In genomic region chr2:108988076-108988795, GRCh38 we compare ENCODE assay signal across 13 cellular contexts. TPM values are rescaled to one million over a fixed set of nuclear protein-coding genes. Genes with fewer than 3 reads are reported as not detected.
A peak's percentile ranks its signal among the peaks of the same experiment; 100 is the strongest.
DNase-seq lines count a peak whose midpoint lies in the region; ATAC-seq, FAIRE-seq and TF ChIP-seq lines count a peak whose summit lies in the region.
"Had no signal": no experiment of that assay in that cellular context is flagged by ENCODE, and none has a peak within 500 bp of the region (broad histone marks: within the 10 kb centered on the region; RNA-seq: fewer than 3 reads in every experiment).

No MANE protein-coding gene starts in this region.

- peak overlapping the region; percentile 84 for H3K27ac Mint-ChIP-seq in type B pancreatic cell

- no peaks in the 10 kb centered on the region for H3K9me3 ChIP-seq in body of pancreas
- H3K9me3 ChIP-seq in HepG2 (ENCODE audit: low read length): no peaks in the 10 kb centered on the region
- H3K9me3 ChIP-seq: left ventricle myocardium inferior had no signal

- H3K27me3 Mint-ChIP-seq in type B pancreatic cell: no peaks in the 10 kb centered on the region

- CTCF ChIA-PET in HepG2 (lab: Yijun Ruan, JAX; ENCODE audit: low intra/inter-chr PET ratio, low total read pairs): interaction anchor here (2.0 kb wide), 1 partner anchor 60 kb away, joined by 12 read pairs; no protein-coding TSS in a partner anchor

- H2AFZ ChIP-seq in HepG2 (ENCODE audit: low read length): peak overlapping the region; percentile 45

- POLR2A ChIA-PET in HepG2 (lab: Yijun Ruan, JAX): no interaction called here

- H3K79me2 ChIP-seq in HepG2 (ENCODE audit: insufficient read depth, low read length): no peaks in the 10 kb centered on the region
- H3K79me2 ChIP-seq: parathyroid adenoma had no signal

- in situ Hi-C loops in HepG2 (cut with HindIII; ENCODE audit: extremely low pct_ligation_motif_present, low pct_unique_long_range_greater_than_20kb): loop anchor here (5.0 kb wide), 1 partner anchor 61 kb away; no protein-coding TSS in a partner anchor

- peaks cover 6% of the 10 kb centered on the region for H3K4me1 ChIP-seq in body of pancreas
- H3K4me1 ChIP-seq in HepG2 (ENCODE audit: insufficient read depth, low read length): peaks cover 25% of the 10 kb centered on the region

- no peak overlapping the region for H3K4me3 ChIP-seq in body of pancreas
- no peak overlapping the region for H3K4me3 ChIP-seq in HepG2 (replicated peaks in 1 of 3; ENCODE audit: insufficient read depth in 1 of 3, low read depth in 2 of 3, low read length in 3 of 3)

- H3K4me1 Mint-ChIP-seq in type B pancreatic cell (ENCODE audit: unreplicated experiment): peaks cover 29% of the 10 kb centered on the region

- H3K27ac ChIP-seq in body of pancreas (no peak overlapping the region), HepG2 (ENCODE audit: extremely low read length, insufficient read depth, low read length) (no peak overlapping the region)
- H3K27ac ChIP-seq: left ventricle myocardium inferior, parathyroid adenoma had no signal

- DNase-seq in stimulated activated CD4-positive, alpha-beta T cell treated with anti-CD3 and anti-CD28 coated beads, Interleukin-4, amount 100 ng/mL, for 1 hour: peak; percentile 19
- no peak for DNase-seq in stimulated activated CD4-positive, alpha-beta T cell treated with anti-CD3 and anti-CD28 coated beads, Interleukin-12 subunit alpha, Interleukin-12 subunit beta, amount 100 ng/mL, for 4 hours
- no peak for DNase-seq in body of pancreas
- DNase-seq in HepG2 (ENCODE audit: low spot score): no peak
- no peak for DNase-seq in type B pancreatic cell (ENCODE audit: extremely low spot score, unreplicated experiment)
- no peak for DNase-seq in NCI-H226
- no peak for DNase-seq in germinal center (ENCODE audit: low spot score)
- DNase-seq in NCI-H82 treated with DMSO at 0.1 percent for 48 hours (lab: John Stamatoyannopoulos, UW; ENCODE audit: unreplicated experiment): no peak
- DNase-seq: AML-193 had no signal

- 50 to 51% methylated on average over 17 to 19 of the region's 19 CpGs for WGBS in body of pancreas, 2 donors
- WGBS in HepG2 (ENCODE audit: low lambda C conversion rate): 57% methylated on average over 17 of the region's 19 CpGs

- no TSS peak for BruUV-seq in HepG2 (replicated peaks; lab: Mats Ljungman, UMichigan)

- H3K9me3 Mint-ChIP-seq in type B pancreatic cell: no peaks in the 10 kb centered on the region
- H3K9me3 Mint-ChIP-seq: H9 had no signal

- TF ChIP-seq CTCF in body of pancreas (IDR thresholded peaks at IDR 0.05): no peak
- TF ChIP-seq CTCF in HepG2 (CRISPR knock-in tag; IDR thresholded peaks at IDR 0.05): no peak
- no peak for TF ChIP-seq CTCF in type B pancreatic cell (conservative IDR thresholded peaks at IDR 0.05)

- peak overlapping the region; percentile 77 for H3K4me2 ChIP-seq in HepG2 (ENCODE audit: low read depth, low read length)

- no peaks in the 10 kb centered on the region for H4K20me1 ChIP-seq in HepG2 (ENCODE audit: insufficient read depth, low read length)

- H3K36me3 Mint-ChIP-seq in type B pancreatic cell: no peaks in the 10 kb centered on the region

- no peak overlapping the region for H3K9ac ChIP-seq in HepG2 (ENCODE audit: insufficient read depth, low read depth, low read length)
- H3K9ac ChIP-seq: parathyroid adenoma had no signal

- intact Hi-C loops in body of pancreas (cut with DNase I): no loop called here
- intact Hi-C loops in HepG2 (cut with micrococcal nuclease; ENCODE audit: unreplicated experiment): loop anchor here (5.0 kb wide), 1 partner anchor 201 kb away; the partner anchor contains the start of gene CCDC138

- H3K4me3 Mint-ChIP-seq in type B pancreatic cell: peak overlapping the region; percentile 88
- H3K4me3 Mint-ChIP-seq: H9 had no signal

- no peak for TF ChIP-seq POLR2A in body of pancreas (IDR thresholded peaks at IDR 0.05)
- TF ChIP-seq POLR2A in HepG2 (IDR thresholded peaks at IDR 0.05; ENCODE audit: insufficient read depth in 1 of 2, low read depth in 2 of 2, low read length in 2 of 2): no peak

- no peak for FAIRE-seq in HepG2 (lab: Jason Lieb, UNC)

- ATAC-seq in body of pancreas (peak; percentile 25), HepG2 (no peak; the same call in 2 of the 3 replicates)

- TF ChIP-seq RAD21 in HepG2 (CRISPR knock-in tag; IDR thresholded peaks at IDR 0.05): no peak

- H3K27me3 ChIP-seq in body of pancreas: no peaks in the 10 kb centered on the region
- H3K27me3 ChIP-seq in HepG2 (ENCODE audit: control insufficient read depth in 1 of 2, insufficient read depth in 2 of 2, low read length in 2 of 2): peaks cover 7 to 44% of the 10 kb centered on the region in 2 experiments; a peak in 4 of 5 replicates

- TF ChIP-seq EP300 in HepG2 (IDR thresholded peaks at IDR 0.05; ENCODE audit: low read depth in 2 of 2, low read length in 2 of 2) (no peak), HepG2 (CRISPR knock-in tag; IDR thresholded peaks at IDR 0.05; ENCODE audit: borderline replicate concordance) (no peak)

- no peaks in the 10 kb centered on the region for H3K36me3 ChIP-seq in body of pancreas (replicated peaks in 1 of 2; ENCODE audit: insufficient read depth in 1 of 2, low read depth in 2 of 2)
- H3K36me3 ChIP-seq in HepG2 (replicated peaks in 1 of 2; ENCODE audit: control insufficient read depth in 1 of 2, insufficient read depth in 2 of 2, low read length in 2 of 2): no peaks in the 10 kb centered on the region
- H3K36me3 ChIP-seq: left ventricle myocardium inferior had no signal

TF ChIP-seq in HepG2, 621 proteins besides CTCF, POLR2A, EP300 and RAD21:
- TF ChIP-seq, protein P1, sequence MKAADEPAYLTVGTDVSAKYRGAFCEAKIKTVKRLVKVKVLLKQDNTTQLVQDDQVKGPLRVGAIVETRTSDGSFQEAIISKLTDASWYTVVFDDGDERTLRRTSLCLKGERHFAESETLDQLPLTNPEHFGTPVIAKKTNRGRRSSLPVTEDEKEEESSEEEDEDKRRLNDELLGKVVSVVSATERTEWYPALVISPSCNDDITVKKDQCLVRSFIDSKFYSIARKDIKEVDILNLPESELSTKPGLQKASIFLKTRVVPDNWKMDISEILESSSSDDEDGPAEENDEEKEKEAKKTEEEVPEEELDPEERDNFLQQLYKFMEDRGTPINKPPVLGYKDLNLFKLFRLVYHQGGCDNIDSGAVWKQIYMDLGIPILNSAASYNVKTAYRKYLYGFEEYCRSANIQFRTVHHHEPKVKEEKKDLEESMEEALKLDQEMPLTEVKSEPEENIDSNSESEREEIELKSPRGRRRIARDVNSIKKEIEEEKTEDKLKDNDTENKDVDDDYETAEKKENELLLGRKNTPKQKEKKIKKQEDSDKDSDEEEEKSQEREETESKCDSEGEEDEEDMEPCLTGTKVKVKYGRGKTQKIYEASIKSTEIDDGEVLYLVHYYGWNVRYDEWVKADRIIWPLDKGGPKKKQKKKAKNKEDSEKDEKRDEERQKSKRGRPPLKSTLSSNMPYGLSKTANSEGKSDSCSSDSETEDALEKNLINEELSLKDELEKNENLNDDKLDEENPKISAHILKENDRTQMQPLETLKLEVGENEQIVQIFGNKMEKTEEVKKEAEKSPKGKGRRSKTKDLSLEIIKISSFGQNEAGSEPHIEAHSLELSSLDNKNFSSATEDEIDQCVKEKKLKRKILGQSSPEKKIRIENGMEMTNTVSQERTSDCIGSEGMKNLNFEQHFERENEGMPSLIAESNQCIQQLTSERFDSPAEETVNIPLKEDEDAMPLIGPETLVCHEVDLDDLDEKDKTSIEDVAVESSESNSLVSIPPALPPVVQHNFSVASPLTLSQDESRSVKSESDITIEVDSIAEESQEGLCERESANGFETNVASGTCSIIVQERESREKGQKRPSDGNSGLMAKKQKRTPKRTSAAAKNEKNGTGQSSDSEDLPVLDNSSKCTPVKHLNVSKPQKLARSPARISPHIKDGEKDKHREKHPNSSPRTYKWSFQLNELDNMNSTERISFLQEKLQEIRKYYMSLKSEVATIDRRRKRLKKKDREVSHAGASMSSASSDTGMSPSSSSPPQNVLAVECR (CRISPR knock-in tag; IDR thresholded peaks at IDR 0.05; ENCODE audit: borderline replicate concordance): 0 out of 2 replicates have a peak, but pooled peaks have one; percentile 22
- no peak for TF ChIP-seq KAT7 (CRISPR knock-in tag; IDR thresholded peaks at IDR 0.05; ENCODE audit: borderline replicate concordance)

RNA-seq across cellular contexts. Expression of gene EDAR, which starts 0.8 kb away (rescaled TPM):
- not detected for total RNA-seq in body of pancreas
- total RNA-seq in HepG2 (2016; rRNA removed; fragmentation: Illumina TruSeq; extraction: Trizol): not detected in 2 replicates
- not detected in 2 replicates for total RNA-seq in HepG2 (2016; cell fraction: cytosol; rRNA removed; fragmentation: Illumina TruSeq; extraction: Trizol; ENCODE audit: low read depth)
- total RNA-seq in HepG2 (2016; cell fraction: insoluble cytoplasmic fraction; rRNA removed; fragmentation: Illumina TruSeq; extraction: Trizol): not detected in 2 replicates
- not detected in 2 replicates for total RNA-seq in HepG2 (2016; cell fraction: membrane; rRNA removed; fragmentation: Illumina TruSeq; extraction: Trizol)
- total RNA-seq in HepG2 (2016; cell fraction: nucleus; rRNA removed; fragmentation: Illumina TruSeq; extraction: Trizol): not detected in 2 replicates
- polyA plus RNA-seq in HepG2 (2011; rRNA removed): not detected in 2 replicates
- not detected in 2 replicates for polyA plus RNA-seq in HepG2 (2011; cell fraction: cytosol; rRNA removed)
- polyA plus RNA-seq in HepG2 (2011; cell fraction: nucleus; rRNA removed): not detected in 2 replicates
- not detected in 2 replicates for polyA plus RNA-seq in HepG2 (2012)
- polyA plus RNA-seq in HepG2 (2016; cell fraction: cytosol; fragmentation: Illumina TruSeq; extraction: Trizol; ENCODE audit: low read depth): not detected in 2 replicates
- not detected in 2 replicates for polyA plus RNA-seq in HepG2 (2016; cell fraction: insoluble cytoplasmic fraction; fragmentation: Illumina TruSeq; extraction: Trizol; ENCODE audit: low read depth)
- not detected in 2 replicates for polyA plus RNA-seq in HepG2 (2016; cell fraction: membrane; fragmentation: Illumina TruSeq; extraction: Trizol; ENCODE audit: low read depth)
- polyA plus RNA-seq in HepG2 (2016; cell fraction: nucleus; fragmentation: Illumina TruSeq; extraction: Trizol; ENCODE audit: insufficient read depth, low read depth): not detected in 2 replicates
- 0.16 TPM in 1 of 2 replicates, not detected in the other for polyA minus RNA-seq in HepG2 (2011; rRNA and poly(A)+ RNA removed; ENCODE audit: low replicate concordance)
- not detected in 2 replicates for polyA minus RNA-seq in HepG2 (2011; cell fraction: cytosol; rRNA and poly(A)+ RNA removed)
- polyA minus RNA-seq in HepG2 (2011; cell fraction: nucleus; rRNA and poly(A)+ RNA removed): not detected in 2 replicates
- 4.8 and 5.1 TPM in 2 replicates for total RNA-seq in type B pancreatic cell (ENCODE audit: low replicate concordance)
- total RNA-seq: H9, NCI-H460 had no signal
